1 cellular context compared by ENCODE assay signal in the genomic region with DNA sequence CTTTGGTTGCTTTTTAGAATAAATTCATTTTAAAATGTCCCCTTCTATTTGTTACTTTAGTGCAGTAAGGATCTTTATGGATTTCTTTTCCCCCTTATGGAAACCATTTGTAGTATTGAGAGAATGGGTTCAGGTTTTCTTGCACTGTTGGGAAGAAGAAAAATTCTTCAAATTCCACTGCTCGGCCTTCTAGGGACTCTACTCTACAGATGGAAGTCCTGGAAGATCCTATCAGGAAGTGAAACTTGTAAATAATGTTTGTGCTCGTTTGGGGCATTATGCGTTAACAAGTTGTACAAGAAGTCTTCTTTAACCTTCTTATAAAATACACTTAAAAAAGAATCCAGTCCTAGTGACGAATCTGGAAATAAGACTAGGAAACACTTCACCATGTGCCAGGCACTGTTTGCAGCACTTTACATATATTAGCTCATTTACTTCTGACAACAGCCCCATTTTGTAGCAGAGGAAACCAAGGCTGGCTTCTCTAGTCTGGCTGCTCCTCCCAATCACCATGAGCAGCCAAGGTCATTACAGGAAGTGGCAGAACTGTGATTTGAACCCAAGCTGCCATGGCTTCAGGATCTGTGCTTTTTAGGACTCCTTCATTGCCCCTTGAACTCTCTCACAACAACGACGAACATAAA.
TF ChIP-seq lines count a peak whose summit lies in the region.

No MANE protein-coding gene starts in this region.

TF ChIP-seq in WTC11, 78 proteins besides CTCF, POLR2A, EP300 and RAD21 (continued from another document):
- TF ChIP-seq, protein P1, sequence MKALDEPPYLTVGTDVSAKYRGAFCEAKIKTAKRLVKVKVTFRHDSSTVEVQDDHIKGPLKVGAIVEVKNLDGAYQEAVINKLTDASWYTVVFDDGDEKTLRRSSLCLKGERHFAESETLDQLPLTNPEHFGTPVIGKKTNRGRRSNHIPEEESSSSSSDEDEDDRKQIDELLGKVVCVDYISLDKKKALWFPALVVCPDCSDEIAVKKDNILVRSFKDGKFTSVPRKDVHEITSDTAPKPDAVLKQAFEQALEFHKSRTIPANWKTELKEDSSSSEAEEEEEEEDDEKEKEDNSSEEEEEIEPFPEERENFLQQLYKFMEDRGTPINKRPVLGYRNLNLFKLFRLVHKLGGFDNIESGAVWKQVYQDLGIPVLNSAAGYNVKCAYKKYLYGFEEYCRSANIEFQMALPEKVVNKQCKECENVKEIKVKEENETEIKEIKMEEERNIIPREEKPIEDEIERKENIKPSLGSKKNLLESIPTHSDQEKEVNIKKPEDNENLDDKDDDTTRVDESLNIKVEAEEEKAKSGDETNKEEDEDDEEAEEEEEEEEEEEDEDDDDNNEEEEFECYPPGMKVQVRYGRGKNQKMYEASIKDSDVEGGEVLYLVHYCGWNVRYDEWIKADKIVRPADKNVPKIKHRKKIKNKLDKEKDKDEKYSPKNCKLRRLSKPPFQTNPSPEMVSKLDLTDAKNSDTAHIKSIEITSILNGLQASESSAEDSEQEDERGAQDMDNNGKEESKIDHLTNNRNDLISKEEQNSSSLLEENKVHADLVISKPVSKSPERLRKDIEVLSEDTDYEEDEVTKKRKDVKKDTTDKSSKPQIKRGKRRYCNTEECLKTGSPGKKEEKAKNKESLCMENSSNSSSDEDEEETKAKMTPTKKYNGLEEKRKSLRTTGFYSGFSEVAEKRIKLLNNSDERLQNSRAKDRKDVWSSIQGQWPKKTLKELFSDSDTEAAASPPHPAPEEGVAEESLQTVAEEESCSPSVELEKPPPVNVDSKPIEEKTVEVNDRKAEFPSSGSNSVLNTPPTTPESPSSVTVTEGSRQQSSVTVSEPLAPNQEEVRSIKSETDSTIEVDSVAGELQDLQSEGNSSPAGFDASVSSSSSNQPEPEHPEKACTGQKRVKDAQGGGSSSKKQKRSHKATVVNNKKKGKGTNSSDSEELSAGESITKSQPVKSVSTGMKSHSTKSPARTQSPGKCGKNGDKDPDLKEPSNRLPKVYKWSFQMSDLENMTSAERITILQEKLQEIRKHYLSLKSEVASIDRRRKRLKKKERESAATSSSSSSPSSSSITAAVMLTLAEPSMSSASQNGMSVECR (CRISPR knock-in tag; IDR thresholded peaks at IDR 0.05; ENCODE audit: borderline replicate concordance) = no peak
- TF ChIP-seq FOXJ3 (CRISPR knock-in tag; IDR thresholded peaks at IDR 0.05; ENCODE audit: borderline replicate concordance) = no peak
- no peak for TF ChIP-seq GRHL2 (CRISPR knock-in tag; IDR thresholded peaks at IDR 0.05; ENCODE audit: insufficient replicate concordance, severe bottlenecking)
- TF ChIP-seq, protein P2, sequence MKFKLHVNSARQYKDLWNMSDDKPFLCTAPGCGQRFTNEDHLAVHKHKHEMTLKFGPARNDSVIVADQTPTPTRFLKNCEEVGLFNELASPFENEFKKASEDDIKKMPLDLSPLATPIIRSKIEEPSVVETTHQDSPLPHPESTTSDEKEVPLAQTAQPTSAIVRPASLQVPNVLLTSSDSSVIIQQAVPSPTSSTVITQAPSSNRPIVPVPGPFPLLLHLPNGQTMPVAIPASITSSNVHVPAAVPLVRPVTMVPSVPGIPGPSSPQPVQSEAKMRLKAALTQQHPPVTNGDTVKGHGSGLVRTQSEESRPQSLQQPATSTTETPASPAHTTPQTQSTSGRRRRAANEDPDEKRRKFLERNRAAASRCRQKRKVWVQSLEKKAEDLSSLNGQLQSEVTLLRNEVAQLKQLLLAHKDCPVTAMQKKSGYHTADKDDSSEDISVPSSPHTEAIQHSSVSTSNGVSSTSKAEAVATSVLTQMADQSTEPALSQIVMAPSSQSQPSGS (CRISPR knock-in tag; IDR thresholded peaks at IDR 0.05; ENCODE audit: borderline replicate concordance, low read depth) = no peak
TF ChIP-seq in WTC11: peak in this region for 0.
